ENCODE assay signal across 8 cellular contexts in genomic region chr7:55415173-55415778, GRCh38. TPM values are rescaled to one million over a fixed set of nuclear protein-coding genes. Genes with fewer than 3 reads are reported as not detected.
DNase-seq lines count a peak whose midpoint lies in the region; ATAC-seq and TF ChIP-seq lines count a peak whose summit lies in the region.

No MANE protein-coding gene starts in this region.

- H3K9me3 ChIP-seq in sigmoid colon, result no peaks in the 10 kb centered on the region

- H3K27me3 Mint-ChIP-seq in activated naive CD8-positive, alpha-beta T cell treated with anti-CD3 and anti-CD28 coated beads, Interleukin-2, amount 50 U/mL, for 24 hours, result no peaks in the 10 kb centered on the region

- ATAC-seq in HG02763 (IDR thresholded peaks at IDR 0.05; ENCODE audit: unreplicated experiment) (peak; percentile 85), left cardiac atrium (peak; percentile 77 to 86)
- ATAC-seq in activated naive CD8-positive, alpha-beta T cell treated with anti-CD3 and anti-CD28 coated beads, Interleukin-2, amount 50 U/mL, for 24 hours, result peak; percentile 97

- no peaks in the 10 kb centered on the region for H3K9me3 Mint-ChIP-seq in activated naive CD8-positive, alpha-beta T cell treated with anti-CD3 and anti-CD28 coated beads, Interleukin-2, amount 50 U/mL, for 24 hours

- DNase-seq in SIG-M5 treated with dmso at 0.1 percent for 504 hours (lab: John Stamatoyannopoulos, UW; ENCODE audit: unreplicated experiment), result peak; percentile 65
- no peak for DNase-seq in SIG-M5 (lab: John Stamatoyannopoulos, UW)
- peak; percentile 67 to 86 (median 74) for DNase-seq in NCI-H1417 (lab: John Stamatoyannopoulos, UW)
- peak; percentile 69 for DNase-seq in T follicular helper cell (ENCODE audit: low read depth)
- DNase-seq in activated naive CD8-positive, alpha-beta T cell treated with anti-CD3 and anti-CD28 coated beads, Interleukin-2, amount 50 U/mL, for 24 hours, result peak; percentile 82
- peak; percentile 87 for DNase-seq in left cardiac atrium
- peak; percentile 81 for DNase-seq in sigmoid colon

- no peaks in the 10 kb centered on the region for H3K27me3 ChIP-seq in sigmoid colon

- no peak overlapping the region for H3K27ac Mint-ChIP-seq in activated naive CD8-positive, alpha-beta T cell treated with anti-CD3 and anti-CD28 coated beads, Interleukin-2, amount 50 U/mL, for 24 hours

- no peak overlapping the region for H3K4me3 Mint-ChIP-seq in activated naive CD8-positive, alpha-beta T cell treated with anti-CD3 and anti-CD28 coated beads, Interleukin-2, amount 50 U/mL, for 24 hours

- TF ChIP-seq POLR2A in sigmoid colon (IDR thresholded peaks at IDR 0.05), result no peak

- peak; percentile 59 to 85 (median 70) for TF ChIP-seq CTCF in sigmoid colon (IDR thresholded peaks at IDR 0.05)

- peaks cover 2% of the 10 kb centered on the region for H3K4me1 Mint-ChIP-seq in activated naive CD8-positive, alpha-beta T cell treated with anti-CD3 and anti-CD28 coated beads, Interleukin-2, amount 50 U/mL, for 24 hours

- H3K4me3 ChIP-seq in sigmoid colon, result no peak overlapping the region

- H3K4me1 ChIP-seq in sigmoid colon, result no peaks in the 10 kb centered on the region

- intact Hi-C loops in left cardiac atrium (cut with DNase I) (loop anchor here (1.0 to 10.0 kb wide), 3 partner anchors 135 to 640 kb away; no protein-coding TSS in a partner anchor), sigmoid colon (cut with DNase I) (loop anchor here (1.0 to 10.0 kb wide), 2 partner anchors 135 to 640 kb away; no protein-coding TSS in a partner anchor)

- H3K27ac ChIP-seq in sigmoid colon, result no peak overlapping the region

- H3K36me3 Mint-ChIP-seq in activated naive CD8-positive, alpha-beta T cell treated with anti-CD3 and anti-CD28 coated beads, Interleukin-2, amount 50 U/mL, for 24 hours (ENCODE audit: low read depth), result peaks cover 9% of the 10 kb centered on the region

- peaks cover 0 to 10% (median 0%) of the 10 kb centered on the region in 4 donors for H3K36me3 ChIP-seq in sigmoid colon

- TF ChIP-seq EP300 in sigmoid colon (IDR thresholded peaks at IDR 0.05), result no peak

- WGBS in sigmoid colon, 2 donors, result 41 to 50% methylated on average over 6 of the region's 6 CpGs

RNA-seq across cellular contexts. Expression of gene LANCL2, which starts 50.1 kb away (rescaled TPM):
- total RNA-seq in left cardiac atrium (10 to 100 TPM in 1 of 2 donors, 1 to 10 TPM in 1; 6.7 to 10.9 TPM), sigmoid colon (1 to 10 TPM; 5.9 to 8.9 (median 7.7) TPM)
- polyA plus RNA-seq in sigmoid colon, result 1 to 10 TPM; 6.0 to 9.6 (median 9.6) TPM
